Comparison of ENCODE assay signal across 15 cellular contexts in genomic region chr12:95532851-95533250, GRCh38. TPM values are rescaled to one million over a fixed set of nuclear protein-coding genes. Genes with fewer than 3 reads are reported as not detected.
DNase-seq lines count a peak whose midpoint lies in the region; ATAC-seq, FAIRE-seq and TF ChIP-seq lines count a peak whose summit lies in the region.
"Had no signal": no experiment of that assay in that cellular context is flagged by ENCODE, and none has a peak within 500 bp of the region (broad histone marks: within the 10 kb centered on the region; RNA-seq: fewer than 3 reads in every experiment).

No MANE protein-coding gene starts in this region.

- intact Hi-C loops in HCT116 (cut with micrococcal nuclease), result loop anchor here (5.0 to 10.0 kb wide), 3 partner anchors 181 to 658 kb away; no protein-coding TSS in a partner anchor

- ATAC-seq in HCT116 (no peak), GM19328 (IDR thresholded peaks at IDR 0.05; ENCODE audit: unreplicated experiment) (no peak)
- ATAC-seq: body of pancreas had no signal

- no TSS peak for BruUV-seq in HCT116 (replicated peaks; lab: Mats Ljungman, UMichigan)

- H3K4me2 ChIP-seq in HCT116 (ENCODE audit: low read length), result no peak overlapping the region
- peak overlapping the region; percentile 4 for H3K4me2 ChIP-seq in keratinocyte (ENCODE audit: control insufficient read depth, extremely low read depth, insufficient read depth, low read depth, low read length)

- in situ Hi-C loops in astrocyte of the cerebellum (cut with HindIII; ENCODE audit: low sequenced_read_pairs), result loop anchor here (5.0 to 25.0 kb wide), 2 partner anchors 36 to 421 kb away; no protein-coding TSS in a partner anchor

- no peaks in the 10 kb centered on the region for H3K27me3 ChIP-seq in HCT116 (ENCODE audit: insufficient read depth, low read length)
- no peaks in the 10 kb centered on the region for H3K27me3 ChIP-seq in keratinocyte (ENCODE audit: control insufficient read depth, extremely low read depth, insufficient read depth, low read length)
- H3K27me3 ChIP-seq: body of pancreas had no signal

- H3K9ac ChIP-seq in HCT116 (ENCODE audit: low read length) (no peak overlapping the region), keratinocyte (ENCODE audit: control insufficient read depth, extremely low read depth, insufficient read depth, low read length) (no peak overlapping the region)

- no peaks in the 10 kb centered on the region for H3K9me1 ChIP-seq in keratinocyte (ENCODE audit: control insufficient read depth, extremely low read depth, insufficient read depth, low read length)

- CTCF ChIA-PET in HCT116 (lab: Charles Lee), result no interaction called here
- CTCF ChIA-PET in HEK293T (lab: Yijun Ruan, JAX), result no interaction called here

- TF ChIP-seq CTCF in HCT116 (IDR thresholded peaks at IDR 0.05 in 2 of 3, conservative IDR thresholded peaks at IDR 0.05 in 1 of 3; ENCODE audit: borderline replicate concordance in 1 of 3, insufficient read depth in 1 of 3, low read depth in 2 of 3, low read length in 2 of 3) (no peak), astrocyte of the cerebellum (IDR thresholded peaks at IDR 0.05; ENCODE audit: low read depth, low read length, missing control alignments) (no peak), keratinocyte (optimal IDR thresholded peaks at IDR 0.05 in 1 of 3, IDR thresholded peaks at IDR 0.05 in 1 of 3, conservative IDR thresholded peaks at IDR 0.05 in 1 of 3; ENCODE audit: extremely low read depth in 1 of 3, insufficient read depth in 2 of 3, low read length in 3 of 3) (no peak)

- dilution Hi-C loops in keratinocyte (cut with MboI; ENCODE audit: extremely low pct_ligation_motif_present, low sequenced_read_pairs), result no loop called here

- no peak for TF ChIP-seq RAD21 in HCT116 (IDR thresholded peaks at IDR 0.05; ENCODE audit: low read depth)

- POLR2A ChIA-PET in HCT116 (lab: Charles Lee) (no interaction called here), HEK293T (lab: Yijun Ruan, JAX) (no interaction called here)

- no peak for TF ChIP-seq POLR2A in HCT116 (IDR thresholded peaks at IDR 0.05; ENCODE audit: borderline replicate concordance, extremely low read depth, insufficient read depth, insufficient read length)

- H3K79me2 ChIP-seq in HCT116 (ENCODE audit: insufficient read depth, low read length) (no peaks in the 10 kb centered on the region), keratinocyte (ENCODE audit: control insufficient read depth, insufficient read depth, low read length) (no peaks in the 10 kb centered on the region)

- RAD21 ChIA-PET in HCT116 (lab: Charles Lee; ENCODE audit: low non-redundant PET in 1 of 2, low total read pairs in 2 of 2, uncharacterized antibody in 2 of 2, unreplicated experiment in 2 of 2), result no interaction called here

- H2AFZ ChIP-seq in HCT116 (ENCODE audit: low read depth, low read length, poor library complexity, severe bottlenecking) (peak overlapping the region; percentile 58), keratinocyte (ENCODE audit: control insufficient read depth, low read length) (peak overlapping the region; percentile 11)

- FAIRE-seq in keratinocyte (lab: Jason Lieb, UNC), result peak; percentile 84
- FAIRE-seq: RCC 7860 had no signal

- no peaks in the 10 kb centered on the region for H3K9me2 ChIP-seq in HCT116 (ENCODE audit: insufficient read depth)

- H4K20me1 ChIP-seq in HCT116 (ENCODE audit: insufficient read depth) (no peaks in the 10 kb centered on the region), keratinocyte (ENCODE audit: control insufficient read depth, extremely low read depth, insufficient read depth, low read length) (no peaks in the 10 kb centered on the region)

- H3K4me1 ChIP-seq in HCT116 (ENCODE audit: control insufficient read depth in 1 of 2, insufficient read depth in 2 of 2, low read length in 2 of 2) (peaks cover 0 to 5% of the 10 kb centered on the region in 2 experiments; a peak in 1 of 4 replicates), keratinocyte (ENCODE audit: control insufficient read depth, extremely low read depth, insufficient read depth, low read length) (peaks cover 4% of the 10 kb centered on the region)
- H3K4me1 ChIP-seq: body of pancreas had no signal

- H3K36me3 ChIP-seq in HCT116 (ENCODE audit: control insufficient read depth in 1 of 2, insufficient read depth in 2 of 2, low read length in 2 of 2) (no peaks in the 10 kb centered on the region), keratinocyte (ENCODE audit: control insufficient read depth in 2 of 2, extremely low read depth in 1 of 2, insufficient read depth in 2 of 2, low read length in 2 of 2) (no peaks in the 10 kb centered on the region)
- H3K36me3 ChIP-seq: thoracic aorta had no signal

- DNase-seq in COLO829 (ENCODE audit: low spot score), result peak; percentile 30
- DNase-seq in HCT116 (ENCODE audit: low read depth, low spot score), result no peak
- DNase-seq in astrocyte of the cerebellum (ENCODE audit: low read depth), result peak; percentile 18
- peak; percentile 15 for DNase-seq in keratinocyte (ENCODE audit: low read depth, low spot score)
- no peak for DNase-seq in HEK293T (ENCODE audit: extremely low spot score)
- DNase-seq in activated effector memory CD4-positive, alpha-beta T cell treated with Interleukin-2 at 50 U/mL for 16 hours, result no peak
- DNase-seq in NCI-H146 (lab: John Stamatoyannopoulos, UW), result no peak
- DNase-seq: body of pancreas, midbrain, NCI-H1105 treated with DMSO at 0.1 percent for 48 hours, NCI-H510A had no signal

- H3K9me3 ChIP-seq in HCT116 (ENCODE audit: control insufficient read depth in 1 of 2, insufficient read depth in 1 of 2, low read depth in 1 of 2, low read length in 2 of 2) (no peaks in the 10 kb centered on the region), keratinocyte (ENCODE audit: control insufficient read depth, low read depth, low read length) (no peaks in the 10 kb centered on the region)
- H3K9me3 ChIP-seq: body of pancreas, thoracic aorta had no signal

- no peak overlapping the region for H3K4me3 ChIP-seq in HCT116 (replicated peaks in 1 of 2; ENCODE audit: low read depth in 1 of 2, low read length in 2 of 2)
- no peak overlapping the region for H3K4me3 ChIP-seq in astrocyte of the cerebellum (ENCODE audit: low read depth, low read length)
- no peak overlapping the region for H3K4me3 ChIP-seq in keratinocyte (ENCODE audit: control insufficient read depth in 2 of 3, extremely low read depth in 1 of 3, insufficient read depth in 2 of 3, low read depth in 1 of 3, low read length in 3 of 3)
- H3K4me3 ChIP-seq: body of pancreas, thoracic aorta had no signal

- H3K27ac ChIP-seq in HCT116 (ENCODE audit: low read depth, low read length) (no peak overlapping the region), keratinocyte (ENCODE audit: control insufficient read depth, insufficient read depth, low read length) (no peak overlapping the region)
- H3K27ac ChIP-seq: body of pancreas, thoracic aorta had no signal

TF ChIP-seq in HCT116, 20 proteins besides CTCF, POLR2A, EP300 and RAD21 (continues in another document):
- TF ChIP-seq SRF (IDR thresholded peaks at IDR 0.05; ENCODE audit: low read depth) (no peak), EZH2phosphoT487 (IDR thresholded peaks at IDR 0.05; ENCODE audit: borderline replicate concordance) (no peak), ZFX (IDR thresholded peaks at IDR 0.05) (no peak), ZNF274 (IDR thresholded peaks at IDR 0.05; ENCODE audit: low read depth, low read length) (no peak)

TF ChIP-seq in HEK293T, 16 proteins besides CTCF, POLR2A, EP300 and RAD21:
- TF ChIP-seq ARNT (IDR thresholded peaks at IDR 0.05), result no peak
- TF ChIP-seq TARDBP (IDR thresholded peaks at IDR 0.05), result no peak
- TF ChIP-seq NFRKB (IDR thresholded peaks at IDR 0.05), result no peak
- no peak for TF ChIP-seq PKNOX1 (IDR thresholded peaks at IDR 0.05)
- no peak for TF ChIP-seq FOXK2 (IDR thresholded peaks at IDR 0.05)
- no peak for TF ChIP-seq ZNF384 (IDR thresholded peaks at IDR 0.05)
- no peak for TF ChIP-seq SUZ12 (IDR thresholded peaks at IDR 0.05)
- no peak for TF ChIP-seq LEF1 (IDR thresholded peaks at IDR 0.05; ENCODE audit: borderline replicate concordance)
- TF ChIP-seq FOXM1 (IDR thresholded peaks at IDR 0.05; ENCODE audit: borderline replicate concordance), result no peak
- TF ChIP-seq CTBP1 (IDR thresholded peaks at IDR 0.05; ENCODE audit: borderline replicate concordance), result no peak
- TF ChIP-seq SP1 (IDR thresholded peaks at IDR 0.05), result no peak
- TF ChIP-seq L3MBTL2 (conservative IDR thresholded peaks at IDR 0.05), result no peak
- TF ChIP-seq FOXA1 (IDR thresholded peaks at IDR 0.05), result no peak
- no peak for TF ChIP-seq BHLHE40 (IDR thresholded peaks at IDR 0.05; ENCODE audit: borderline replicate concordance)
- TF ChIP-seq HDGF (IDR thresholded peaks at IDR 0.05; ENCODE audit: borderline replicate concordance), result no peak
TF ChIP-seq in HEK293T: peak in this region for 0.

RNA-seq across cellular contexts. Expression of gene USP44, which starts 18.4 kb away (rescaled TPM):
- total RNA-seq in HCT116 (2021; ENCODE audit: unreplicated experiment), result 0.17 TPM
- polyA plus RNA-seq in HCT116 (2012), result not detected in 2 replicates
- 0.12 to 0.18 TPM (median 0.13 TPM) in 3 replicates for polyA plus RNA-seq in keratinocyte
- polyA plus RNA-seq in keratinocyte (2011; ENCODE audit: low read depth), result not detected
- polyA plus RNA-seq in keratinocyte (2011; cell fraction: cytosol; rRNA removed), result 0.05 and 0.22 TPM in 2 replicates
- 0.07 and 0.10 TPM in 2 replicates for polyA plus RNA-seq in keratinocyte (2011; cell fraction: nucleus; rRNA removed)
- polyA plus RNA-seq in keratinocyte (2012; ENCODE audit: low replicate concordance), result 0.06 and 0.31 TPM in 2 replicates
- 0.13 to 0.93 TPM in 2 of 3 replicates, not detected in the other for polyA minus RNA-seq in keratinocyte
- not detected for polyA minus RNA-seq in keratinocyte (2011; cell fraction: cytosol; rRNA and poly(A)+ RNA removed)
- polyA minus RNA-seq in keratinocyte (2011; cell fraction: nucleus; rRNA and poly(A)+ RNA removed), result 0.11 and 1.2 TPM in 2 replicates
- total RNA-seq: HT-29 had no signal

RNA-seq across cellular contexts. Expression of gene METAP2, which starts 58.9 kb away (rescaled TPM):
- 127 TPM for total RNA-seq in HCT116 (2021; ENCODE audit: unreplicated experiment)
- polyA plus RNA-seq in HCT116 (2012), result 81.9 and 111 TPM in 2 replicates
- polyA plus RNA-seq in keratinocyte, result 51.0 to 103 TPM (median 68.4 TPM) in 3 replicates
- 518 TPM for polyA plus RNA-seq in keratinocyte (2011; ENCODE audit: low read depth)
- polyA plus RNA-seq in keratinocyte (2011; cell fraction: cytosol; rRNA removed), result 52.7 and 83.4 TPM in 2 replicates
- 34.9 and 55.0 TPM in 2 replicates for polyA plus RNA-seq in keratinocyte (2011; cell fraction: nucleus; rRNA removed)
- 85.8 and 86.4 TPM in 2 replicates for polyA plus RNA-seq in keratinocyte (2012; ENCODE audit: low replicate concordance)
- polyA minus RNA-seq in keratinocyte, result 3.4 to 40.9 TPM (median 17.7 TPM) in 3 replicates
- polyA minus RNA-seq in keratinocyte (2011; cell fraction: cytosol; rRNA and poly(A)+ RNA removed), result 25.9 TPM
- 15.4 and 29.2 TPM in 2 replicates for polyA minus RNA-seq in keratinocyte (2011; cell fraction: nucleus; rRNA and poly(A)+ RNA removed)

Comparison
In these comparisons a context has a peak if more than half of its experiments do, and no peak if none do; other contexts are left out.
1. DNase-seq: peak in COLO829 (single experiment), astrocyte of the cerebellum (single experiment) and keratinocyte (single experiment); none in HCT116 (single experiment), HEK293T (single experiment), activated effector memory CD4-positive, alpha-beta T cell treated with Interleukin-2 at 50 U/mL for 16 hours (single experiment) and NCI-H146 (single experiment).